In genomic region chr14:58479975-58480374, GRCh38 we compare ENCODE assay signal across 1 cellular context.
TF ChIP-seq lines count a peak whose summit lies in the region.

No MANE protein-coding gene starts in this region.

TF ChIP-seq in WTC11, 78 proteins besides CTCF, POLR2A, EP300 and RAD21 (continued from another document):
- TF ChIP-seq ERG (CRISPR knock-in tag; IDR thresholded peaks at IDR 0.05) = no peak
- no peak for TF ChIP-seq NFE2L1 (CRISPR knock-in tag; IDR thresholded peaks at IDR 0.05)
- no peak for TF ChIP-seq ZNF232 (CRISPR knock-in tag; IDR thresholded peaks at IDR 0.05)
TF ChIP-seq in WTC11: peak in this region for 0.
